8 cellular contexts compared by ENCODE assay signal in genomic region chr5:163437309-163438182, GRCh38. TPM values are rescaled to one million over a fixed set of nuclear protein-coding genes. Genes with fewer than 3 reads are reported as not detected.
DNase-seq lines count a peak whose midpoint lies in the region; ATAC-seq lines count a peak whose summit lies in the region.

Gene CCNG1, plus strand, starts transcription at chr5:163437595. Its CDS starts 1,662 bp downstream, at chr5:163439257.

- peaks cover 0 to 14% (median 5%) of the 10 kb centered on the region in 3 donors for H3K36me3 Mint-ChIP-seq in immature natural killer cell

- H3K27ac Mint-ChIP-seq in immature natural killer cell: peak within 1 kb of the TSS; percentile 86 to 94 (median 91)

- H3K4me1 Mint-ChIP-seq in immature natural killer cell: peaks cover 30 to 56% of the 10 kb centered on the region in 2 donors

- H3K27me3 Mint-ChIP-seq in immature natural killer cell (ENCODE audit: low read depth in 3 of 3): peaks cover 5 to 6% (median 6%) of the 10 kb centered on the region in 3 donors

- peak; percentile 96 for ATAC-seq in GM18909 (IDR thresholded peaks at IDR 0.05; ENCODE audit: poor library complexity, unreplicated experiment)
- ATAC-seq in HG03175 (IDR thresholded peaks at IDR 0.05; ENCODE audit: unreplicated experiment): peak; percentile 97

- H3K4me3 Mint-ChIP-seq in immature natural killer cell: peak within 1 kb of the TSS; percentile 85 to 95 (median 91)

- DNase-seq in AG08395 (ENCODE audit: low spot score): peak; percentile 98
- DNase-seq in NCI-H226: peak; percentile 96
- DNase-seq in activated CD4-positive, CD25-positive, alpha-beta regulatory T cell (lab: John Stamatoyannopoulos, UW): peak; percentile 63 to 78 (median 72)
- peak; percentile 87 for DNase-seq in central memory CD4-positive, alpha-beta T cell
- peak; percentile 90 to 92 (median 91) for DNase-seq in immature natural killer cell
- DNase-seq in smooth muscle cell of the brain vasculature (ENCODE audit: low read depth, low spot score): peak; percentile 91

- H3K9me3 Mint-ChIP-seq in immature natural killer cell: no peaks in the 10 kb centered on the region

RNA-seq across cellular contexts. Expression of gene CCNG1, which starts in this region (rescaled TPM):
- polyA plus RNA-seq in immature natural killer cell: 100 to 1,000 TPM in 1 of 3 donors, 10 to 100 TPM in 2; 67.5 to 118 (median 92.9) TPM

Comparison
In these comparisons a context has a peak if more than half of its experiments do, and no peak if none do; other contexts are left out.
1. Peak in every context shown above with its lines: DNase-seq and ATAC-seq.